ENCODE assay signal across 1 cellular context in genomic region chr4:3013839-3014350, GRCh38.
TF ChIP-seq lines count a peak whose summit lies in the region.

No MANE protein-coding gene starts in this region.

TF ChIP-seq in K562, 482 proteins besides CTCF, POLR2A, EP300 and RAD21 (continued from another document and continues in another):
- TF ChIP-seq PRDM10 (IDR thresholded peaks at IDR 0.05; ENCODE audit: partially characterized antibody) (peak; percentile 34), BCL6 (CRISPR knock-in tag; IDR thresholded peaks at IDR 0.05) (no peak), ELK1 (CRISPR knock-in tag; IDR thresholded peaks at IDR 0.05) (no peak), CBFA2T2 (conservative IDR thresholded peaks at IDR 0.05) (peak; percentile 87), ZEB2 (IDR thresholded peaks at IDR 0.05) (no peak), U2AF1 (optimal IDR thresholded peaks at IDR 0.05; ENCODE audit: low read depth, low read length) (no peak), CTCFL (IDR thresholded peaks at IDR 0.05; ENCODE audit: borderline replicate concordance, insufficient read depth, low read depth, low read length, poor library complexity, severe bottlenecking) (no peak), ZNF717 (CRISPR knock-in tag; IDR thresholded peaks at IDR 0.05) (no peak), FOXA3 (CRISPR knock-in tag; conservative IDR thresholded peaks at IDR 0.05 in 1 of 2, IDR thresholded peaks at IDR 0.05 in 1 of 2) (no peak), ERF (CRISPR knock-in tag; IDR thresholded peaks at IDR 0.05) (no peak), ZBTB11 (CRISPR knock-in tag; IDR thresholded peaks at IDR 0.05) (no peak), HMBOX1 (IDR thresholded peaks at IDR 0.05) (0 out of 2 replicates have a peak, but pooled peaks have one; percentile 23), EHMT2 (IDR thresholded peaks at IDR 0.05) (no peak), ZNF395 (CRISPR knock-in tag; IDR thresholded peaks at IDR 0.05) (no peak), KDM4B (IDR thresholded peaks at IDR 0.05; ENCODE audit: borderline replicate concordance in 2 of 2, low read depth in 1 of 2) (no peak), BMI1 (IDR thresholded peaks at IDR 0.05; ENCODE audit: low read length) (no peak), CEBPB (tag; IDR thresholded peaks at IDR 0.05) (no peak), CTBP1 (IDR thresholded peaks at IDR 0.05; ENCODE audit: borderline replicate concordance) (no peak; the same call in 1 of the 2 replicates), ZNF766 (CRISPR knock-in tag; conservative IDR thresholded peaks at IDR 0.05) (0 out of 2 replicates have a peak, but pooled peaks have one; percentile 41), SPI1 (IDR thresholded peaks at IDR 0.05; ENCODE audit: borderline replicate concordance, low read depth, low read length) (no peak), ZNF133 (CRISPR knock-in tag; IDR thresholded peaks at IDR 0.05) (no peak), SMARCE1 (IDR thresholded peaks at IDR 0.05) (peak; percentile 37; the same call in 1 of the 2 replicates), ZNF436 (CRISPR knock-in tag; IDR thresholded peaks at IDR 0.05) (no peak), TCF3 (CRISPR knock-in tag; IDR thresholded peaks at IDR 0.05) (peak; percentile 70), TARDBP (IDR thresholded peaks at IDR 0.05) (no peak), CEBPG (CRISPR knock-in tag; IDR thresholded peaks at IDR 0.05) (no peak), CEBPG (tag; conservative IDR thresholded peaks at IDR 0.05 in 1 of 2, IDR thresholded peaks at IDR 0.05 in 1 of 2) (no peak), THRA (IDR thresholded peaks at IDR 0.05) (no peak), BRF1 (IDR thresholded peaks at IDR 0.05; ENCODE audit: borderline replicate concordance, extremely low read depth, insufficient read length) (no peak), FOXA1 (IDR thresholded peaks at IDR 0.05; ENCODE audit: borderline replicate concordance) (no peak), SNRNP70 (optimal IDR thresholded peaks at IDR 0.05; ENCODE audit: low read depth, low read length) (no peak), PTRF (tag; IDR thresholded peaks at IDR 0.05) (no peak), HNRNPL (IDR thresholded peaks at IDR 0.05; ENCODE audit: low read depth, low read length) (no peak), ARNT (IDR thresholded peaks at IDR 0.05) (no peak), ZKSCAN8 (CRISPR knock-in tag; IDR thresholded peaks at IDR 0.05) (no peak), NCOA6 (IDR thresholded peaks at IDR 0.05) (no peak), EZH2 (IDR thresholded peaks at IDR 0.05; ENCODE audit: borderline replicate concordance, low read depth, low read length) (no peak), TAF7 (tag; IDR thresholded peaks at IDR 0.05) (no peak), CBFB (CRISPR knock-in tag; IDR thresholded peaks at IDR 0.05) (no peak), ARID3B (CRISPR knock-in tag; IDR thresholded peaks at IDR 0.05; ENCODE audit: borderline replicate concordance) (no peak), RREB1 (CRISPR knock-in tag; IDR thresholded peaks at IDR 0.05) (no peak)
